1 cellular context compared by ENCODE assay signal in the genomic region with DNA sequence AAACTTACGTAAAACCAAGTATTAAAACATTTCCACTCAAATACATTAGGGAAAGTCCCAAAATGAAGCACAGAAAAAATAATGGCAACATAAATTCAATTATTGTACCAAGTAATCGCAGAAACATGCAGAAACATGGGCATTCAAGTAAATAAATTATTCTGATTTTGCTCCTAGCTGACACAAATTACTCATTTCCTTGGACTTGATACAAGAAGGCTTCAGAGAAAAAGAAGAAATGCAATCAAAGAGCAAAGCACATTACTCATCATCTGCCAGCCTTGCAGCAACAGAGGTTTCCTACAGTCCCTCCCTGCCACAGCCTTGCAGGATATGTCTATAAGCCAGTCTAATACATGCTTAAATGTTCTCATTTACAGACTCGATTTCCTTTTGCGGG.
TF ChIP-seq lines count a peak whose summit lies in the region.

No MANE protein-coding gene starts in this region.

TF ChIP-seq in SK-N-SH, 30 proteins besides CTCF, POLR2A, EP300 and RAD21 (continued from another document):
- TF ChIP-seq, protein P1, sequence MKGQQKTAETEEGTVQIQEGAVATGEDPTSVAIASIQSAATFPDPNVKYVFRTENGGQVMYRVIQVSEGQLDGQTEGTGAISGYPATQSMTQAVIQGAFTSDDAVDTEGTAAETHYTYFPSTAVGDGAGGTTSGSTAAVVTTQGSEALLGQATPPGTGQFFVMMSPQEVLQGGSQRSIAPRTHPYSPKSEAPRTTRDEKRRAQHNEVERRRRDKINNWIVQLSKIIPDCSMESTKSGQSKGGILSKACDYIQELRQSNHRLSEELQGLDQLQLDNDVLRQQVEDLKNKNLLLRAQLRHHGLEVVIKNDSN (IDR thresholded peaks at IDR 0.05; ENCODE audit: borderline replicate concordance, low read depth), result no peak
- TF ChIP-seq RFX5 (IDR thresholded peaks at IDR 0.05; ENCODE audit: low read length) (no peak), NFIC (IDR thresholded peaks at IDR 0.05; ENCODE audit: borderline replicate concordance) (peak; percentile 95), CHD2 (IDR thresholded peaks at IDR 0.05; ENCODE audit: low read length, partially characterized antibody) (no peak), RXRA (IDR thresholded peaks at IDR 0.05; ENCODE audit: borderline replicate concordance, low read depth) (peak; percentile 34; the same call in 1 of the 2 replicates), IRF3 (IDR thresholded peaks at IDR 0.05; ENCODE audit: low read depth, low read length) (no peak), EZH2phosphoT487 (IDR thresholded peaks at IDR 0.05; ENCODE audit: borderline replicate concordance, low read depth) (no peak)
- TF ChIP-seq, protein P2, sequence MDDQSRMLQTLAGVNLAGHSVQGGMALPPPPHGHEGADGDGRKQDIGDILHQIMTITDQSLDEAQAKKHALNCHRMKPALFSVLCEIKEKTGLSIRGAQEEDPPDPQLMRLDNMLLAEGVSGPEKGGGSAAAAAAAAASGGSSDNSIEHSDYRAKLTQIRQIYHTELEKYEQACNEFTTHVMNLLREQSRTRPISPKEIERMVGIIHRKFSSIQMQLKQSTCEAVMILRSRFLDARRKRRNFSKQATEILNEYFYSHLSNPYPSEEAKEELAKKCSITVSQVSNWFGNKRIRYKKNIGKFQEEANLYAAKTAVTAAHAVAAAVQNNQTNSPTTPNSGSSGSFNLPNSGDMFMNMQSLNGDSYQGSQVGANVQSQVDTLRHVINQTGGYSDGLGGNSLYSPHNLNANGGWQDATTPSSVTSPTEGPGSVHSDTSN (IDR thresholded peaks at IDR 0.05), result peak; percentile 99
